Comparison of ENCODE assay signal across 13 cellular contexts in genomic region chr1:33365560-33365997, GRCh38. TPM values are rescaled to one million over a fixed set of nuclear protein-coding genes. Genes with fewer than 3 reads are reported as not detected.
DNase-seq lines count a peak whose midpoint lies in the region; ATAC-seq and TF ChIP-seq lines count a peak whose summit lies in the region.
"Had no signal": no experiment of that assay in that cellular context is flagged by ENCODE, and none has a peak within 500 bp of the region (broad histone marks: within the 10 kb centered on the region; RNA-seq: fewer than 3 reads in every experiment).

No MANE protein-coding gene starts in this region.

- no peak overlapping the region for H3K14ac ChIP-seq in H9 (ENCODE audit: insufficient read depth, low read length)

- peaks cover 6% of the 10 kb centered on the region for H3K4me1 Mint-ChIP-seq in MCF 10A (ENCODE audit: insufficient read depth, unreplicated experiment)
- H3K4me1 Mint-ChIP-seq in neural crest cell: peaks cover 75% of the 10 kb centered on the region
- peaks cover 52 to 61% of the 10 kb centered on the region in 2 experiments for H3K4me1 Mint-ChIP-seq in H9

- H2BK12ac ChIP-seq in H9 (ENCODE audit: insufficient read length, low read depth, low read length): no peak overlapping the region

- H2BK20ac ChIP-seq in H9 (ENCODE audit: low read depth, low read length, poor library complexity, severe bottlenecking): no peak overlapping the region

- no peak overlapping the region for H4K91ac ChIP-seq in H9 (ENCODE audit: insufficient read length, low read depth, low read length)

- H3K4me3 ChIP-seq in breast epithelium (no peak overlapping the region), gastroesophageal sphincter (no peak overlapping the region)
- H3K4me3 ChIP-seq: colonic mucosa, left lung, PC-9 had no signal

- H3K27ac ChIP-seq in breast epithelium (peak overlapping the region; percentile 89 to 94), gastroesophageal sphincter (peak overlapping the region in 3 of 4 donors; percentile 75 to 85 (median 79)), H9 (ENCODE audit: insufficient read length, low read depth, low read length) (no peak overlapping the region)
- H3K27ac ChIP-seq: colonic mucosa, PC-9 had no signal

- no peak overlapping the region for H3K27ac Mint-ChIP-seq in MCF 10A (ENCODE audit: low read depth, unreplicated experiment)
- peak overlapping the region; percentile 97 for H3K27ac Mint-ChIP-seq in neural crest cell (ENCODE audit: unreplicated experiment)
- H3K27ac Mint-ChIP-seq in H9: no peak overlapping the region
- H3K27ac Mint-ChIP-seq: activated CD8-positive, alpha-beta T cell treated with anti-CD3 and anti-CD28 coated beads for 36 hours had no signal

- H3K4me3 Mint-ChIP-seq in MCF 10A (ENCODE audit: unreplicated experiment): no peak overlapping the region
- peak overlapping the region; percentile 81 for H3K4me3 Mint-ChIP-seq in neural crest cell
- H3K4me3 Mint-ChIP-seq in H9: no peak overlapping the region
- H3K4me3 Mint-ChIP-seq: activated CD8-positive, alpha-beta T cell treated with anti-CD3 and anti-CD28 coated beads for 36 hours had no signal

- no peak overlapping the region for H3K4ac ChIP-seq in H9 (ENCODE audit: low read depth, low read length)

- no peaks in the 10 kb centered on the region for H3K79me1 ChIP-seq in H9 (ENCODE audit: insufficient read depth, low read depth, low read length, poor library complexity, severe bottlenecking)

- H3K4me1 ChIP-seq in breast epithelium: peaks cover 20 to 53% of the 10 kb centered on the region in 2 donors
- H3K4me1 ChIP-seq in gastroesophageal sphincter: peaks cover 0 to 68% (median 41%) of the 10 kb centered on the region in 3 donors
- H3K4me1 ChIP-seq in H9 (ENCODE audit: insufficient read depth, low read length): peaks cover 18% of the 10 kb centered on the region; the same call in 1 of the 2 replicates
- H3K4me1 ChIP-seq: colonic mucosa had no signal

- TF ChIP-seq EP300 in gastroesophageal sphincter (IDR thresholded peaks at IDR 0.05): no peak

- H3K23me2 ChIP-seq in H9 (ENCODE audit: insufficient read length, low read depth, low read length, poor library complexity, severe bottlenecking): no peaks in the 10 kb centered on the region

- POLR2A ChIA-PET in MCF 10A (lab: Yijun Ruan, JAX): no interaction called here

- H3K79me2 ChIP-seq in H9 (ENCODE audit: insufficient read depth, low read length): no peaks in the 10 kb centered on the region

- TF ChIP-seq POLR2A in breast epithelium (IDR thresholded peaks at IDR 0.05): no peak
- TF ChIP-seq POLR2A in gastroesophageal sphincter (IDR thresholded peaks at IDR 0.05): no peak

- 26 to 38% methylated on average over 3 to 9 of the region's 9 CpGs for WGBS in gastroesophageal sphincter (ENCODE audit: low coverage in 1 of 2), 2 donors
- WGBS in H9 (ENCODE audit: extremely low coverage, insufficient read length, low lambda C conversion rate): no CpG with 5 or more reads among the region's 9 CpGs

- no peak overlapping the region for H3K18ac ChIP-seq in H9 (ENCODE audit: insufficient read length, low read depth, low read length)

- H3K36me3 ChIP-seq in breast epithelium: no peaks in the 10 kb centered on the region
- peaks cover 0 to 21% of the 10 kb centered on the region in 2 donors for H3K36me3 ChIP-seq in gastroesophageal sphincter
- H3K36me3 ChIP-seq: colonic mucosa, left lung had no signal

- no peak overlapping the region for H4K5ac ChIP-seq in H9 (ENCODE audit: insufficient read length, low read depth, low read length)

- H3T11ph ChIP-seq in H9 (ENCODE audit: low read length): no peak overlapping the region

- H2AK5ac ChIP-seq in H9 (ENCODE audit: insufficient read length, low read length): no peak overlapping the region

- H3K36me3 Mint-ChIP-seq in MCF 10A (ENCODE audit: insufficient read depth, unreplicated experiment) (peaks cover 13% of the 10 kb centered on the region), neural crest cell (ENCODE audit: low read depth) (no peaks in the 10 kb centered on the region), H9 (ENCODE audit: insufficient read depth in 1 of 3, low read depth in 3 of 3) (no peaks in the 10 kb centered on the region; a peak in 1 of 7 replicates)

- H3K56ac ChIP-seq in H9 (ENCODE audit: insufficient read length, low read depth, low read length): no peak overlapping the region

- no TSS peak for BruUV-seq in MCF 10A (replicated peaks; lab: Mats Ljungman, UMichigan)

- no peak for TF ChIP-seq CTCF in breast epithelium (IDR thresholded peaks at IDR 0.05)
- TF ChIP-seq CTCF in MCF 10A (IDR thresholded peaks at IDR 0.05; ENCODE audit: unreplicated experiment): no peak
- no peak for TF ChIP-seq CTCF in gastroesophageal sphincter (IDR thresholded peaks at IDR 0.05)
- TF ChIP-seq CTCF in neural crest cell (conservative IDR thresholded peaks at IDR 0.05): no peak
- TF ChIP-seq CTCF in H9 (conservative IDR thresholded peaks at IDR 0.05): no peak

- H4K8ac ChIP-seq in H9 (replicated peaks; ENCODE audit: insufficient read length, low read depth, low read length): no peak overlapping the region

- H2BK15ac ChIP-seq in H9 (ENCODE audit: low read depth, low read length): no peak overlapping the region

- H3K9me3 Mint-ChIP-seq in MCF 10A (ENCODE audit: unreplicated experiment): no peaks in the 10 kb centered on the region
- no peaks in the 10 kb centered on the region for H3K9me3 Mint-ChIP-seq in neural crest cell
- no peaks in the 10 kb centered on the region for H3K9me3 Mint-ChIP-seq in H9
- H3K9me3 Mint-ChIP-seq: activated CD8-positive, alpha-beta T cell treated with anti-CD3 and anti-CD28 coated beads for 36 hours had no signal

- peak in 1 of 2 donors; percentile 65 for DNase-seq in breast epithelium (ENCODE audit: low spot score in 2 of 2)
- no peak for DNase-seq in MCF 10A (ENCODE audit: unreplicated experiment)
- no peak for DNase-seq in neural crest cell (ENCODE audit: low read depth, low spot score)
- DNase-seq in UCSD-AML1 (lab: John Stamatoyannopoulos, UW; ENCODE audit: unreplicated experiment): no peak
- DNase-seq in H9: no peak
- DNase-seq: activated CD8-positive, alpha-beta T cell treated with anti-CD3 and anti-CD28 coated beads for 36 hours; colonic mucosa; left lung; stimulated activated CD4-positive, alpha-beta T cell treated with anti-CD3 and anti-CD28 coated beads, Interleukin-4, amount 100 ng/mL, for 24 hours had no signal

- CTCF ChIA-PET in MCF 10A (lab: Yijun Ruan, JAX): interaction anchor here (0.6 to 13.2 kb wide), 6 partner anchors 10 to 104 kb away, joined by 3 to 180 read pairs (median 4); partner anchors contain the start of gene ZSCAN20

- intact Hi-C loops in breast epithelium (cut with DNase I; ENCODE audit: low total_unique reads): loop anchor here (5.0 kb wide), 1 partner anchor 68 kb away; no protein-coding TSS in a partner anchor
- intact Hi-C loops in MCF 10A (cut with micrococcal nuclease): loop anchor here (5.0 kb wide), 1 partner anchor 247 kb away; no protein-coding TSS in a partner anchor

- no peak overlapping the region for H3K23ac ChIP-seq in H9 (ENCODE audit: insufficient read length, low read depth, low read length)

- no peak overlapping the region for H2BK5ac ChIP-seq in H9 (ENCODE audit: insufficient read length, low read length)

- no peaks in the 10 kb centered on the region for H3K9me3 ChIP-seq in breast epithelium
- no peaks in the 10 kb centered on the region for H3K9me3 ChIP-seq in gastroesophageal sphincter
- H3K9me3 ChIP-seq in H9 (ENCODE audit: control insufficient read depth, low read depth, low read length): no peaks in the 10 kb centered on the region
- H3K9me3 ChIP-seq: colonic mucosa, left lung had no signal

- no peaks in the 10 kb centered on the region for H4K20me1 ChIP-seq in H9 (ENCODE audit: control insufficient read depth, insufficient read depth, insufficient read length)

- H2BK120ac ChIP-seq in H9 (ENCODE audit: low read depth, low read length, poor library complexity, severe bottlenecking): no peak overlapping the region

- H3K9ac ChIP-seq in H9 (ENCODE audit: extremely low read depth, insufficient read length, low read length): no peak overlapping the region

- ATAC-seq in gastroesophageal sphincter (no peak), HG02642 (IDR thresholded peaks at IDR 0.05; ENCODE audit: poor library complexity, unreplicated experiment) (no peak)
- no peak for ATAC-seq in activated CD4-positive, CD25-positive, alpha-beta regulatory T cell treated with anti-CD3 and anti-CD28 coated beads, Interleukin-2, amount 50 U/mL, for 24 hours
- ATAC-seq: activated CD8-positive, alpha-beta T cell treated with anti-CD3 and anti-CD28 coated beads for 36 hours; left lung had no signal

- H2AFZ ChIP-seq in H9 (ENCODE audit: low read length): no peak overlapping the region
- H2AFZ ChIP-seq: PC-9 had no signal

- H3K27me3 ChIP-seq in breast epithelium: no peaks in the 10 kb centered on the region
- no peaks in the 10 kb centered on the region for H3K27me3 ChIP-seq in gastroesophageal sphincter
- no peaks in the 10 kb centered on the region for H3K27me3 ChIP-seq in H9 (ENCODE audit: insufficient read depth, low read length)
- H3K27me3 ChIP-seq: colonic mucosa, left lung had no signal

- H3K4me2 ChIP-seq in H9 (ENCODE audit: insufficient read depth, insufficient read length, low read length): no peak overlapping the region
- H3K4me2 ChIP-seq: PC-9 had no signal

- H3K27me3 Mint-ChIP-seq in MCF 10A (ENCODE audit: insufficient read depth, unreplicated experiment) (no peaks in the 10 kb centered on the region), neural crest cell (ENCODE audit: low read depth) (no peaks in the 10 kb centered on the region), H9 (ENCODE audit: low read depth) (peaks cover 27% of the 10 kb centered on the region)
- H3K27me3 Mint-ChIP-seq: activated CD8-positive, alpha-beta T cell treated with anti-CD3 and anti-CD28 coated beads for 36 hours had no signal

RNA-seq across cellular contexts. Expression of gene A3GALT2, which starts 44.7 kb away (rescaled TPM):
- total RNA-seq in breast epithelium: not detected
- total RNA-seq in MCF 10A (2022): 0.32 TPM in 1 of 2 replicates, not detected in the other
- under 1 TPM in 1 of 4 donors, not detected in 3; 0.67 TPM for total RNA-seq in gastroesophageal sphincter
- not detected in 2 replicates for total RNA-seq in neural crest cell
- not detected in 2 replicates for total RNA-seq in H9 (2021)
- total RNA-seq: activated CD8-positive, alpha-beta T cell treated with anti-CD3 and anti-CD28 coated beads for 36 hours; colonic mucosa; left lung; PC-9 had no signal
